In genomic region chr17:17001874-17002520, GRCh38 we compare ENCODE assay signal across 8 cellular contexts. TPM values are rescaled to one million over a fixed set of nuclear protein-coding genes. Genes with fewer than 3 reads are reported as not detected.
DNase-seq lines count a peak whose midpoint lies in the region; ATAC-seq and TF ChIP-seq lines count a peak whose summit lies in the region.

No MANE protein-coding gene starts in this region.

- POLR2A ChIA-PET in activated CD4-positive, alpha-beta memory T cell treated with anti-CD3 and anti-CD28 coated beads, Interleukin-2, amount 10 ng/mL, durations not matched to agents 7 days and 5 days (lab: Charles Lee), result no interaction called here

- H3K4me1 ChIP-seq in mesenchymal stem cell (ENCODE audit: control insufficient read depth, insufficient read depth, low read depth, low read length), result peaks cover 14% of the 10 kb centered on the region

- H3K27me3 ChIP-seq in mesenchymal stem cell (ENCODE audit: control insufficient read depth in 1 of 2, insufficient read depth in 1 of 2, low read length in 2 of 2), result peaks cover 4 to 12% of the 10 kb centered on the region in 2 experiments

- CTCF ChIA-PET in activated CD4-positive, alpha-beta memory T cell treated with anti-CD3 and anti-CD28 coated beads, Interleukin-2, amount 10 ng/mL, durations not matched to agents 7 days and 5 days (lab: Charles Lee), result no interaction called here

- H4K8ac ChIP-seq in mesenchymal stem cell (ENCODE audit: low read length), result no peak overlapping the region

- no peak overlapping the region for H2BK5ac ChIP-seq in mesenchymal stem cell (ENCODE audit: low read depth, low read length, poor library complexity, severe bottlenecking)

- no peak overlapping the region for H3K4me3 Mint-ChIP-seq in activated CD4-positive, alpha-beta memory T cell treated with anti-CD3 and anti-CD28 coated beads, Interleukin-2, amount 10 ng/mL, durations not matched to agents 7 days and 5 days

- no peak overlapping the region for H3K18ac ChIP-seq in mesenchymal stem cell (ENCODE audit: low read depth in 1 of 2, low read length in 2 of 2)

- peak; percentile 55 for ATAC-seq in HG03439 (IDR thresholded peaks at IDR 0.05; ENCODE audit: unreplicated experiment)
- ATAC-seq in HG03469 (IDR thresholded peaks at IDR 0.05; ENCODE audit: unreplicated experiment), result no peak

- no peak overlapping the region for H3K14ac ChIP-seq in mesenchymal stem cell (ENCODE audit: low read length in 2 of 2)

- no peak overlapping the region for H2AK5ac ChIP-seq in mesenchymal stem cell (ENCODE audit: low read length, severe bottlenecking)

- H3K9ac ChIP-seq in mesenchymal stem cell (ENCODE audit: low read length), result peak overlapping the region; percentile 14

- H3K4me2 ChIP-seq in mesenchymal stem cell (ENCODE audit: low read length, poor library complexity, severe bottlenecking), result no peak overlapping the region

- no peaks in the 10 kb centered on the region for H3K36me3 Mint-ChIP-seq in activated CD4-positive, alpha-beta memory T cell treated with anti-CD3 and anti-CD28 coated beads, Interleukin-2, amount 10 ng/mL, durations not matched to agents 7 days and 5 days (ENCODE audit: low read depth)

- H3K27me3 Mint-ChIP-seq in activated CD4-positive, alpha-beta memory T cell treated with anti-CD3 and anti-CD28 coated beads, Interleukin-2, amount 10 ng/mL, durations not matched to agents 7 days and 5 days, result peaks cover 3% of the 10 kb centered on the region

- H3K23ac ChIP-seq in mesenchymal stem cell (ENCODE audit: low read length in 2 of 2), result no peak overlapping the region

- H2BK15ac ChIP-seq in mesenchymal stem cell (ENCODE audit: low read depth, poor library complexity, severe bottlenecking), result no peak overlapping the region

- 24% methylated on average over 20 of the region's 22 CpGs for WGBS in mesenchymal stem cell

- H2BK12ac ChIP-seq in mesenchymal stem cell (ENCODE audit: low read length in 2 of 2), result no peak overlapping the region

- H3K4me3 ChIP-seq in GM12865 (ENCODE audit: low read depth, low read length) (no peak overlapping the region), mesenchymal stem cell (ENCODE audit: insufficient read depth in 1 of 2, low read depth in 1 of 2, low read length in 2 of 2) (no peak overlapping the region)

- no peaks in the 10 kb centered on the region for H3K9me3 Mint-ChIP-seq in activated CD4-positive, alpha-beta memory T cell treated with anti-CD3 and anti-CD28 coated beads, Interleukin-2, amount 10 ng/mL, durations not matched to agents 7 days and 5 days

- no peak overlapping the region for H4K91ac ChIP-seq in mesenchymal stem cell (ENCODE audit: low read length)

- peak; percentile 85 for DNase-seq in GM12865 (ENCODE audit: low read depth)
- peak; percentile 39 for DNase-seq in NCI-H82 treated with DMSO at 0.1 percent for 48 hours (lab: John Stamatoyannopoulos, UW; ENCODE audit: unreplicated experiment)
- DNase-seq in activated CD4-positive, alpha-beta memory T cell treated with anti-CD3 and anti-CD28 coated beads, Interleukin-2, amount 10 ng/mL, durations not matched to agents 7 days and 5 days, result peak; percentile 81
- peak; percentile 71 for DNase-seq in effector CD4-positive, alpha-beta T cell
- peak; percentile 55 for DNase-seq in mesenchymal stem cell
- peak; percentile 68 to 75 for DNase-seq in stimulated activated CD8-positive, alpha-beta memory T cell treated with anti-CD3 and anti-CD28 coated beads, Interleukin-2, amount 100 ng/mL, for 48 hours (ENCODE audit: low read depth in 2 of 2)

- TF ChIP-seq CTCF in GM12865 (IDR thresholded peaks at IDR 0.05; ENCODE audit: insufficient read depth, low read depth, low read length, missing control alignments), result peak; percentile 91

- H3K27ac Mint-ChIP-seq in activated CD4-positive, alpha-beta memory T cell treated with anti-CD3 and anti-CD28 coated beads, Interleukin-2, amount 10 ng/mL, durations not matched to agents 7 days and 5 days, result no peak overlapping the region

- no peak overlapping the region for H2BK120ac ChIP-seq in mesenchymal stem cell (ENCODE audit: low read depth, low read length)

- no peaks in the 10 kb centered on the region for H3K9me3 ChIP-seq in mesenchymal stem cell (ENCODE audit: control insufficient read depth, low read length)

- H2AFZ ChIP-seq in mesenchymal stem cell (ENCODE audit: low read depth, low read length), result no peak overlapping the region

- no peaks in the 10 kb centered on the region for H3K36me3 ChIP-seq in mesenchymal stem cell (ENCODE audit: control insufficient read depth in 1 of 2, insufficient read depth in 2 of 2, low read depth in 1 of 2, low read length in 2 of 2)

- H3K27ac ChIP-seq in mesenchymal stem cell (ENCODE audit: low read length, poor library complexity, severe bottlenecking), result no peak overlapping the region

- H3K4me1 Mint-ChIP-seq in activated CD4-positive, alpha-beta memory T cell treated with anti-CD3 and anti-CD28 coated beads, Interleukin-2, amount 10 ng/mL, durations not matched to agents 7 days and 5 days, result peaks cover 2% of the 10 kb centered on the region

- H3K4ac ChIP-seq in mesenchymal stem cell (ENCODE audit: low read depth in 1 of 2, low read length in 2 of 2), result no peak overlapping the region

- H3K79me1 ChIP-seq in mesenchymal stem cell (replicated peaks; ENCODE audit: low read length, poor library complexity, severe bottlenecking), result no peaks in the 10 kb centered on the region

RNA-seq across cellular contexts. Expression of gene TNFRSF13B, which starts 30.1 kb away (rescaled TPM):
- total RNA-seq in activated CD4-positive, alpha-beta memory T cell treated with anti-CD3 and anti-CD28 coated beads, Interleukin-2, amount 10 ng/mL, durations not matched to agents 7 days and 5 days, result not detected
- not detected for polyA plus RNA-seq in mesenchymal stem cell (2013, experiment 1 of 2)
- not detected for polyA plus RNA-seq in mesenchymal stem cell (2013, experiment 2 of 2)

RNA-seq across cellular contexts. Expression of gene MPRIP, which starts 40.3 kb away (rescaled TPM):
- 100 to 1,000 TPM; 196 to 207 TPM for total RNA-seq in activated CD4-positive, alpha-beta memory T cell treated with anti-CD3 and anti-CD28 coated beads, Interleukin-2, amount 10 ng/mL, durations not matched to agents 7 days and 5 days
- 112 TPM for polyA plus RNA-seq in mesenchymal stem cell (2013, experiment 1 of 2)
- polyA plus RNA-seq in mesenchymal stem cell (2013, experiment 2 of 2), result 112 TPM
